In the genomic region with DNA sequence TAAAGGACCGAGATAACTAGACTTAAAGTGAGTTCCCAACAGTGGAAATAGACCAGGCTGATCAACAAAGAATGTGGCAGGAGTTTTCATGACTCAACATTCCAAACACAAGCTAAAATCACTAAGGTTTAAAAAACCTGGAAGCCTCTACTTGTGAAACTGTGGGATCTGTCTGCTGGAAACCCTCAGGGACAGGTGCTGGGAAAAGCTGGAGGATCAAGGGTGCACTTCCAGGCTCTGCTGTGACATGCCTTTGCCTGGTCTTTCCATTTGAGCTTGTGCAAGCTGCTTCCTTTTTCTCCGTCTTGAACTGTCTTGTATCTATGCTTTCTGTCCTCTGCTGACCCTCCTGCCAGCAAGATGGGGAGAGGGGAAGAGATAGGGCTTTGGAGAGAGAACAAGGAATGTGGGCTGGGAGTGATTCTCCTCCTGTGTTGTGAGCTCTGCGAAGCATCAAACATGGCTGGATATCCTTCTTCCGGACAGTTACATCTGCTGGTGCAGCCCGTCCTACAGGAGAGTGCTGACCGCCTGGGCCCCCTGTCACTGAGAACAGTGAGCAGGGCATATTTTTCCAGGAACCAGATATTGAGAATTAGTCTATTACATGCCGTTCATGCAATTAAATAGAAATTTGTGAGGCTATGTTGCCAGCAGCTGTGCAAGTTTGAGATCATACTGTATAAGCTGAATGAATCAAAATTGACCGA, we compare ENCODE assay signal across 13 cellular contexts. TPM values are rescaled to one million over a fixed set of nuclear protein-coding genes. Genes with fewer than 3 reads are reported as not detected.
DNase-seq lines count a peak whose midpoint lies in the region; ATAC-seq, FAIRE-seq and TF ChIP-seq lines count a peak whose summit lies in the region.
"Had no signal": no experiment of that assay in that cellular context is flagged by ENCODE, and none has a peak within 500 bp of the region (broad histone marks: within the 10 kb centered on the region; RNA-seq: fewer than 3 reads in every experiment).

No MANE protein-coding gene starts in this region.

- in situ Hi-C loops in HAP-1 (cut with MboI; ENCODE audit: low sequenced_read_pairs) = no loop called here

- no peak for FAIRE-seq in urothelium cell line (lab: Jason Lieb, UNC)

- H3K4me1 Mint-ChIP-seq in GM23338 (peaks cover 13% of the 10 kb centered on the region; the same call in 2 of the 3 replicates), WTC11 (peaks cover 12% of the 10 kb centered on the region)
- H3K4me1 Mint-ChIP-seq: activated naive CD4-positive, alpha-beta T cell treated with anti-CD3 and anti-CD28 coated beads, Interleukin-2, amount 50 U/mL, for 24 hours had no signal

- peak overlapping the region; percentile 11; the same call in 1 of the 2 replicates for H2AFZ ChIP-seq in GM23338

- ATAC-seq in GM23338 (no peak; the same call in 2 of the 3 replicates), WTC11 (peak; percentile 22)
- ATAC-seq: PC-3 had no signal

- no peak overlapping the region for H3K9ac ChIP-seq in rectal smooth muscle tissue (ENCODE audit: low read length)

- H3K36me3 Mint-ChIP-seq in GM23338 (ENCODE audit: low read depth) (0 out of 3 replicates have a peak, but pooled peaks cover 2% of the 10 kb centered on the region), WTC11 (0 out of 2 replicates have a peak, but pooled peaks cover 2% of the 10 kb centered on the region)
- H3K36me3 Mint-ChIP-seq: activated naive CD4-positive, alpha-beta T cell treated with anti-CD3 and anti-CD28 coated beads, Interleukin-2, amount 50 U/mL, for 24 hours had no signal

- peaks cover 20% of the 10 kb centered on the region; the same call in 1 of the 2 replicates for H3K9me2 ChIP-seq in GM23338 (ENCODE audit: insufficient read depth)

- H3F3A ChIP-seq in GM23338 (replicated peaks; ENCODE audit: low read depth) = no peaks in the 10 kb centered on the region

- H3K4me1 ChIP-seq in GM23338 (ENCODE audit: insufficient read depth) (peaks cover 4% of the 10 kb centered on the region), rectal smooth muscle tissue (ENCODE audit: control insufficient read depth, insufficient read depth, low read length) (peaks cover 6% of the 10 kb centered on the region), HAP-1 (no peaks in the 10 kb centered on the region)

- no peaks in the 10 kb centered on the region for H3K27me3 ChIP-seq in GM23338 (ENCODE audit: insufficient read depth)
- no peaks in the 10 kb centered on the region for H3K27me3 ChIP-seq in rectal smooth muscle tissue (ENCODE audit: control insufficient read depth, insufficient read depth, low read length)
- H3K27me3 ChIP-seq in HAP-1 (ENCODE audit: low read depth) = no peaks in the 10 kb centered on the region; the same call in 1 of the 2 replicates

- no peak overlapping the region for H3K4me3 ChIP-seq in GM23338
- no peak overlapping the region for H3K4me3 ChIP-seq in rectal smooth muscle tissue (ENCODE audit: low read length)
- H3K4me3 ChIP-seq in HAP-1 = no peak overlapping the region
- H3K4me3 ChIP-seq: suprapubic skin had no signal

- H3K9me3 Mint-ChIP-seq in GM23338 = peaks cover 6% of the 10 kb centered on the region
- H3K9me3 Mint-ChIP-seq in WTC11 = peaks cover 6% of the 10 kb centered on the region
- H3K9me3 Mint-ChIP-seq: activated naive CD4-positive, alpha-beta T cell treated with anti-CD3 and anti-CD28 coated beads, Interleukin-2, amount 50 U/mL, for 24 hours had no signal

- no peaks in the 10 kb centered on the region for H3K79me2 ChIP-seq in GM23338 (replicated peaks; ENCODE audit: insufficient read depth)

- H3K4me3 Mint-ChIP-seq in GM23338 (no peak overlapping the region), WTC11 (no peak overlapping the region)
- H3K4me3 Mint-ChIP-seq: activated naive CD4-positive, alpha-beta T cell treated with anti-CD3 and anti-CD28 coated beads, Interleukin-2, amount 50 U/mL, for 24 hours had no signal

- H3K27ac ChIP-seq in GM23338 (ENCODE audit: low read depth) (no peak overlapping the region), rectal smooth muscle tissue (ENCODE audit: low read depth, low read length) (peak overlapping the region; percentile 55), caudate nucleus (ENCODE audit: low read depth, low read length) (no peak overlapping the region)
- H3K27ac ChIP-seq: suprapubic skin had no signal

- TF ChIP-seq CTCF in GM23338 (conservative IDR thresholded peaks at IDR 0.05; ENCODE audit: low read depth in 2 of 2) (no peak), WTC11 (IDR thresholded peaks at IDR 0.05) (no peak)

- intact Hi-C loops in cardiac septum (cut with DNase I) = loop anchor here (2.0 kb wide), 1 partner anchor 27 kb away; no protein-coding TSS in a partner anchor

- H4K20me1 ChIP-seq in GM23338 (replicated peaks; ENCODE audit: insufficient read depth) = no peaks in the 10 kb centered on the region

- H3K4me2 ChIP-seq in GM23338 = no peak overlapping the region

- DNase-seq in GM23338 (ENCODE audit: low spot score) = no peak
- DNase-seq in WTC11 (ENCODE audit: low spot score) = no peak
- peak; percentile 53 for DNase-seq in cardiac septum (ENCODE audit: low spot score)
- DNase-seq in HAP-1 (ENCODE audit: low spot score in 2 of 2) = no peak
- DNase-seq in activated gamma-delta T cell treated with Interleukin-2 at 50 U/mL for 16 hours = no peak
- DNase-seq in caudate nucleus (lab: John Stamatoyannopoulos, UW) = no peak
- no peak for DNase-seq in urothelium cell line (ENCODE audit: low spot score)
- DNase-seq: PC-3, retina, T-helper 2 cell had no signal

- H3K9me3 ChIP-seq in HAP-1 = no peaks in the 10 kb centered on the region
- H3K9me3 ChIP-seq: suprapubic skin had no signal

- H3K36me3 ChIP-seq in GM23338 (ENCODE audit: insufficient read depth) (no peaks in the 10 kb centered on the region), rectal smooth muscle tissue (ENCODE audit: control insufficient read depth, insufficient read depth, low read length) (no peaks in the 10 kb centered on the region), HAP-1 (replicated peaks) (no peaks in the 10 kb centered on the region)
- H3K36me3 ChIP-seq: suprapubic skin had no signal

- POLR2A ChIA-PET in WTC11 (lab: Charles Lee) = no interaction called here

- CTCF ChIA-PET in WTC11 (lab: Charles Lee) = interaction anchor here (0.7 to 2.3 kb wide), 7 partner anchors 27 to 135 kb away, joined by 3 to 15 read pairs (median 6); no protein-coding TSS in a partner anchor

- H3K27ac Mint-ChIP-seq in GM23338 = no peak overlapping the region
- H3K27ac Mint-ChIP-seq in WTC11 = no peak overlapping the region
- H3K27ac Mint-ChIP-seq: activated naive CD4-positive, alpha-beta T cell treated with anti-CD3 and anti-CD28 coated beads, Interleukin-2, amount 50 U/mL, for 24 hours had no signal

- H3K27me3 Mint-ChIP-seq in GM23338 (ENCODE audit: insufficient read depth, low read depth, poor library complexity) (peaks cover 8% of the 10 kb centered on the region), WTC11 (ENCODE audit: low read depth) (no peaks in the 10 kb centered on the region)

TF ChIP-seq in GM23338, 12 proteins besides CTCF, POLR2A, EP300 and RAD21 (continues in another document):
- no peak for TF ChIP-seq STAT1 (IDR thresholded peaks at IDR 0.05; ENCODE audit: unreplicated experiment)
- no peak for TF ChIP-seq ZNF114 (CRISPR knock-in tag; IDR thresholded peaks at IDR 0.05)

TF ChIP-seq in WTC11, 78 proteins besides CTCF, POLR2A, EP300 and RAD21 (continues in another document):
- TF ChIP-seq ZNF232 (CRISPR knock-in tag; IDR thresholded peaks at IDR 0.05) (no peak), ZNF671 (CRISPR knock-in tag; IDR thresholded peaks at IDR 0.05) (no peak), FOXK1 (CRISPR knock-in tag; IDR thresholded peaks at IDR 0.05) (no peak), MYBL2 (CRISPR knock-in tag; IDR thresholded peaks at IDR 0.05) (no peak), PRRX2 (CRISPR knock-in tag; IDR thresholded peaks at IDR 0.05) (no peak), ZNF416 (CRISPR knock-in tag; IDR thresholded peaks at IDR 0.05) (no peak)
- TF ChIP-seq, protein P1, sequence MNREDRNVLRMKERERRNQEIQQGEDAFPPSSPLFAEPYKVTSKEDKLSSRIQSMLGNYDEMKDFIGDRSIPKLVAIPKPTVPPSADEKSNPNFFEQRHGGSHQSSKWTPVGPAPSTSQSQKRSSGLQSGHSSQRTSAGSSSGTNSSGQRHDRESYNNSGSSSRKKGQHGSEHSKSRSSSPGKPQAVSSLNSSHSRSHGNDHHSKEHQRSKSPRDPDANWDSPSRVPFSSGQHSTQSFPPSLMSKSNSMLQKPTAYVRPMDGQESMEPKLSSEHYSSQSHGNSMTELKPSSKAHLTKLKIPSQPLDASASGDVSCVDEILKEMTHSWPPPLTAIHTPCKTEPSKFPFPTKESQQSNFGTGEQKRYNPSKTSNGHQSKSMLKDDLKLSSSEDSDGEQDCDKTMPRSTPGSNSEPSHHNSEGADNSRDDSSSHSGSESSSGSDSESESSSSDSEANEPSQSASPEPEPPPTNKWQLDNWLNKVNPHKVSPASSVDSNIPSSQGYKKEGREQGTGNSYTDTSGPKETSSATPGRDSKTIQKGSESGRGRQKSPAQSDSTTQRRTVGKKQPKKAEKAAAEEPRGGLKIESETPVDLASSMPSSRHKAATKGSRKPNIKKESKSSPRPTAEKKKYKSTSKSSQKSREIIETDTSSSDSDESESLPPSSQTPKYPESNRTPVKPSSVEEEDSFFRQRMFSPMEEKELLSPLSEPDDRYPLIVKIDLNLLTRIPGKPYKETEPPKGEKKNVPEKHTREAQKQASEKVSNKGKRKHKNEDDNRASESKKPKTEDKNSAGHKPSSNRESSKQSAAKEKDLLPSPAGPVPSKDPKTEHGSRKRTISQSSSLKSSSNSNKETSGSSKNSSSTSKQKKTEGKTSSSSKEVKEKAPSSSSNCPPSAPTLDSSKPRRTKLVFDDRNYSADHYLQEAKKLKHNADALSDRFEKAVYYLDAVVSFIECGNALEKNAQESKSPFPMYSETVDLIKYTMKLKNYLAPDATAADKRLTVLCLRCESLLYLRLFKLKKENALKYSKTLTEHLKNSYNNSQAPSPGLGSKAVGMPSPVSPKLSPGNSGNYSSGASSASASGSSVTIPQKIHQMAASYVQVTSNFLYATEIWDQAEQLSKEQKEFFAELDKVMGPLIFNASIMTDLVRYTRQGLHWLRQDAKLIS (CRISPR knock-in tag; IDR thresholded peaks at IDR 0.05; ENCODE audit: borderline replicate concordance) = no peak
- TF ChIP-seq, protein P2, sequence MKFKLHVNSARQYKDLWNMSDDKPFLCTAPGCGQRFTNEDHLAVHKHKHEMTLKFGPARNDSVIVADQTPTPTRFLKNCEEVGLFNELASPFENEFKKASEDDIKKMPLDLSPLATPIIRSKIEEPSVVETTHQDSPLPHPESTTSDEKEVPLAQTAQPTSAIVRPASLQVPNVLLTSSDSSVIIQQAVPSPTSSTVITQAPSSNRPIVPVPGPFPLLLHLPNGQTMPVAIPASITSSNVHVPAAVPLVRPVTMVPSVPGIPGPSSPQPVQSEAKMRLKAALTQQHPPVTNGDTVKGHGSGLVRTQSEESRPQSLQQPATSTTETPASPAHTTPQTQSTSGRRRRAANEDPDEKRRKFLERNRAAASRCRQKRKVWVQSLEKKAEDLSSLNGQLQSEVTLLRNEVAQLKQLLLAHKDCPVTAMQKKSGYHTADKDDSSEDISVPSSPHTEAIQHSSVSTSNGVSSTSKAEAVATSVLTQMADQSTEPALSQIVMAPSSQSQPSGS (CRISPR knock-in tag; IDR thresholded peaks at IDR 0.05; ENCODE audit: borderline replicate concordance, low read depth) = no peak

RNA-seq across cellular contexts. Expression of a gene that starts 25.5 kb away (rescaled TPM):
- 10.7 and 11.3 TPM in 2 replicates for total RNA-seq in GM23338 (2014; rRNA removed; shearing (Covaris generic))
- 4.8 and 5.5 TPM in 2 replicates for polyA plus RNA-seq in GM23338 (2016; fragmentation: Nextera tagmentation; extraction: Ambion mirVana)
- total RNA-seq in WTC11 (2021) (8.2 to 8.6 TPM (median 8.3 TPM) in 3 replicates), cardiac septum (4.4 TPM)
